ENCODE assay signal across 8 cellular contexts in genomic region chr20:63009988-63010769, GRCh38. TPM values are rescaled to one million over a fixed set of nuclear protein-coding genes. Genes with fewer than 3 reads are reported as not detected.
DNase-seq lines count a peak whose midpoint lies in the region; ATAC-seq, FAIRE-seq and TF ChIP-seq lines count a peak whose summit lies in the region.

No MANE protein-coding gene starts in this region.

- H3K27ac ChIP-seq in BLaER1 = peak overlapping the region; percentile 85
- no peak overlapping the region for H3K27ac ChIP-seq in mammary epithelial cell (ENCODE audit: insufficient read depth, low read depth, low read length)

- in situ Hi-C loops in mammary epithelial cell (cut with MboI; ENCODE audit: low sequenced_read_pairs in 2 of 2) = loop anchor here (10.0 to 25.0 kb wide), 2 partner anchors 115 to 123 kb away; no protein-coding TSS in a partner anchor
- in situ Hi-C loops in HAP-1 (cut with MboI; ENCODE audit: low sequenced_read_pairs) = loop anchor here (10.0 kb wide), 1 partner anchor 105 kb away; no protein-coding TSS in a partner anchor

- BruUV-seq in mammary epithelial cell (replicated peaks; lab: Mats Ljungman, UMichigan) = no TSS peak

- peaks cover 17% of the 10 kb centered on the region for H3K4me1 Mint-ChIP-seq in T-helper 17 cell

- no peaks in the 10 kb centered on the region for H3K79me2 ChIP-seq in mammary epithelial cell (ENCODE audit: insufficient read depth, low read length)

- H3K4me3 ChIP-seq in BLaER1 (peak overlapping the region; percentile 73), mammary epithelial cell (replicated peaks in 1 of 3; ENCODE audit: insufficient read depth in 1 of 3, low read depth in 2 of 3, low read length in 3 of 3) (no peak overlapping the region), HAP-1 (no peak overlapping the region)

- H3K4me1 ChIP-seq in BLaER1 (peaks cover 82% of the 10 kb centered on the region), mammary epithelial cell (ENCODE audit: insufficient read depth, low read length) (peaks cover 5% of the 10 kb centered on the region), HAP-1 (no peaks in the 10 kb centered on the region)

- dilution Hi-C loops in mammary epithelial cell (cut with HindIII; ENCODE audit: low sequenced_read_pairs) = no loop called here

- CTCF ChIA-PET in mammary epithelial cell (lab: Charles Lee; ENCODE audit: low non-redundant PET) = no interaction called here

- H3K4me3 Mint-ChIP-seq in T-helper 17 cell = peak overlapping the region; percentile 94

- DNase-seq in GM19239 (ENCODE audit: insufficient read length, low spot score) = peak; percentile 83
- DNase-seq in T-helper 17 cell = peak; percentile 34 to 64 (median 49)
- no peak for DNase-seq in mammary epithelial cell
- DNase-seq in stimulated activated CD4-positive, alpha-beta T cell treated with anti-CD3 and anti-CD28 coated beads, Interleukin-4, amount 100 ng/mL, for 24 hours = peak; percentile 77
- DNase-seq in mesenteric fat pad (ENCODE audit: low spot score) = no peak
- no peak for DNase-seq in HAP-1 (ENCODE audit: low spot score in 2 of 2)

- peak; percentile 55 for ATAC-seq in HG03439 (IDR thresholded peaks at IDR 0.05; ENCODE audit: unreplicated experiment)
- ATAC-seq in T-helper 17 cell = peak; percentile 73

- WGBS in mammary epithelial cell (ENCODE audit: low coverage, missing lambda C conversion rate) = 4% methylated on average over 18 of the region's 30 CpGs

- H3K27me3 ChIP-seq in BLaER1 (peaks cover 62% of the 10 kb centered on the region), mammary epithelial cell (ENCODE audit: insufficient read depth, low read length) (peaks cover 53% of the 10 kb centered on the region), HAP-1 (ENCODE audit: low read depth) (peaks cover 87% of the 10 kb centered on the region)

- peak overlapping the region; percentile 68 for H3K9ac ChIP-seq in BLaER1
- no peak overlapping the region for H3K9ac ChIP-seq in mammary epithelial cell (ENCODE audit: insufficient read depth, low read length)

- H3K4me2 ChIP-seq in BLaER1 (peak overlapping the region; percentile 99), mammary epithelial cell (ENCODE audit: insufficient read depth, low read depth, low read length) (peak overlapping the region; percentile 46)

- TF ChIP-seq CTCF in mammary epithelial cell (conservative IDR thresholded peaks at IDR 0.05 in 1 of 2, IDR thresholded peaks at IDR 0.05 in 1 of 2; ENCODE audit: extremely low read depth in 1 of 2, insufficient read depth in 1 of 2, low read depth in 1 of 2, low read length in 2 of 2) = no peak

- H3K36me3 Mint-ChIP-seq in T-helper 17 cell (ENCODE audit: low read depth) = peaks cover 3% of the 10 kb centered on the region

- H4K20me1 ChIP-seq in BLaER1 = peaks cover 15% of the 10 kb centered on the region
- H4K20me1 ChIP-seq in mammary epithelial cell (ENCODE audit: insufficient read depth, low read length) = peaks cover 8% of the 10 kb centered on the region

- H3K36me3 ChIP-seq in BLaER1 (no peaks in the 10 kb centered on the region), mammary epithelial cell (ENCODE audit: insufficient read depth, low read length) (no peaks in the 10 kb centered on the region), HAP-1 (replicated peaks) (no peaks in the 10 kb centered on the region)

- peaks cover 35% of the 10 kb centered on the region for H3K27me3 Mint-ChIP-seq in T-helper 17 cell

- peak overlapping the region; percentile 81 for H3K27ac Mint-ChIP-seq in T-helper 17 cell

- peak; percentile 99 for FAIRE-seq in GM19239 (lab: Jason Lieb, UNC)

- H2AFZ ChIP-seq in mammary epithelial cell (ENCODE audit: low read depth, low read length) = no peak overlapping the region

- intact Hi-C loops in mammary epithelial cell (cut with micrococcal nuclease) = loop anchor here (1.0 to 10.0 kb wide), 4 partner anchors 38 to 215 kb away; partner anchors contain the start of gene MRGBP

- peaks cover 25% of the 10 kb centered on the region for H3K9me3 ChIP-seq in BLaER1
- H3K9me3 ChIP-seq in T-helper 17 cell (ENCODE audit: control insufficient read depth, low read length, poor library complexity, severe bottlenecking) = peaks cover 3% of the 10 kb centered on the region
- H3K9me3 ChIP-seq in mammary epithelial cell (replicated peaks; ENCODE audit: insufficient read depth, low read length) = peaks cover 4% of the 10 kb centered on the region
- peaks cover 6% of the 10 kb centered on the region for H3K9me3 ChIP-seq in HAP-1

RNA-seq across cellular contexts. Expression of gene BHLHE23, which starts 3.4 kb away (rescaled TPM):
- total RNA-seq in T-helper 17 cell (not detected), mammary epithelial cell (not detected), mesenteric fat pad (not detected)
- polyA plus RNA-seq in mammary epithelial cell = not detected
- polyA minus RNA-seq in mammary epithelial cell = not detected

RNA-seq across cellular contexts. Expression of gene SLC17A9, which starts 57.7 kb away (rescaled TPM):
- total RNA-seq in T-helper 17 cell = 1 to 10 TPM in 1 of 2 donors, under 1 TPM in 1; 0.89 to 2.4 TPM
- under 1 TPM; 0.33 to 0.67 TPM for total RNA-seq in mammary epithelial cell
- polyA plus RNA-seq in mammary epithelial cell = 0.09 TPM
- not detected for polyA minus RNA-seq in mammary epithelial cell
- 12.7 TPM for total RNA-seq in mesenteric fat pad

Comparison
In these comparisons a context has a peak if more than half of its experiments do, and no peak if none do; other contexts are left out.
1. DNase-seq: peak in GM19239 (single experiment), T-helper 17 cell (3 of 3) and stimulated activated CD4-positive, alpha-beta T cell treated with anti-CD3 and anti-CD28 coated beads, Interleukin-4, amount 100 ng/mL, for 24 hours (single experiment); none in mammary epithelial cell (single experiment), mesenteric fat pad (single experiment) and HAP-1 (0 of 2).